In the genomic region with DNA sequence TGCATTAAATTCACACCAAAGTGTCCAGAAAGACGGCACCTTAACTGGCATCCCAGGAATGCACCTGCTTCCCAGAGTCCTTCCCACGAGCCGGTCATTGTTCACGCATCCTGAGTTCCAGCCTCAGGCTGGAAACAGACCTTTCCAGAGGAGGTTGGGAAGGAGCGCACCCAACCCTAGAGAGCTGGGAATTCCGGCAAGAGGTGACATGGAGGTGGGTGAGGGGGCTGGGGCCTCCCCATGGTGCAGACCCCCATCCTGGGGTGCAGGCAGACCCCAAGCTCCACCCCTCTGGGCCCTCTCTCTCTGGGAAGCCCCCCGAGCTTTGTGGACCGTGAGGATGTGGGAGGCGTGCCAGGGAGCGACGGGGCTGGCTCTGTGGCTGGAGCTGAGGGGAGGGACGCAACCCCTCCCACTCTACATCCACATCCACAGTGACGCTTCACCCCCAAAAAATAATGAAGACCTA, we compare ENCODE assay signal across 1 cellular context.
A peak's percentile ranks its signal among the peaks of the same experiment; 100 is the strongest.
TF ChIP-seq lines count a peak whose summit lies in the region.

No MANE protein-coding gene starts in this region.

TF ChIP-seq in HepG2, 621 proteins besides CTCF, POLR2A, EP300 and RAD21:
- TF ChIP-seq, protein P1, sequence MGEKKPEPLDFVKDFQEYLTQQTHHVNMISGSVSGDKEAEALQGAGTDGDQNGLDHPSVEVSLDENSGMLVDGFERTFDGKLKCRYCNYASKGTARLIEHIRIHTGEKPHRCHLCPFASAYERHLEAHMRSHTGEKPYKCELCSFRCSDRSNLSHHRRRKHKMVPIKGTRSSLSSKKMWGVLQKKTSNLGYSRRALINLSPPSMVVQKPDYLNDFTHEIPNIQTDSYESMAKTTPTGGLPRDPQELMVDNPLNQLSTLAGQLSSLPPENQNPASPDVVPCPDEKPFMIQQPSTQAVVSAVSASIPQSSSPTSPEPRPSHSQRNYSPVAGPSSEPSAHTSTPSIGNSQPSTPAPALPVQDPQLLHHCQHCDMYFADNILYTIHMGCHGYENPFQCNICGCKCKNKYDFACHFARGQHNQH (CRISPR knock-in tag; IDR thresholded peaks at IDR 0.05) = no peak
- peak; percentile 37; the same call in 1 of the 2 replicates for TF ChIP-seq ZNF768 (CRISPR knock-in tag; IDR thresholded peaks at IDR 0.05)
- TF ChIP-seq NBN (conservative IDR thresholded peaks at IDR 0.05) = no peak
- TF ChIP-seq NFE2L2 (IDR thresholded peaks at IDR 0.05; ENCODE audit: low read length) = no peak
- no peak for TF ChIP-seq KAT2B (IDR thresholded peaks at IDR 0.05; ENCODE audit: borderline replicate concordance, low read depth, low read length)
- no peak for TF ChIP-seq ARNT2 (CRISPR knock-in tag; IDR thresholded peaks at IDR 0.05; ENCODE audit: low read depth)
- no peak for TF ChIP-seq ZSCAN31 (CRISPR knock-in tag; IDR thresholded peaks at IDR 0.05; ENCODE audit: low read depth)
- TF ChIP-seq ZNF12 (CRISPR knock-in tag; IDR thresholded peaks at IDR 0.05) = no peak
- TF ChIP-seq TIGD3 (CRISPR knock-in tag; IDR thresholded peaks at IDR 0.05; ENCODE audit: borderline replicate concordance) = no peak
- TF ChIP-seq ZNF143 (CRISPR knock-in tag; IDR thresholded peaks at IDR 0.05) = no peak
- TF ChIP-seq FIP1L1 (IDR thresholded peaks at IDR 0.05; ENCODE audit: borderline replicate concordance, insufficient read depth, low read depth, low read length) = no peak
- no peak for TF ChIP-seq WIZ (CRISPR knock-in tag; IDR thresholded peaks at IDR 0.05)
- no peak for TF ChIP-seq ZNF556 (CRISPR knock-in tag; IDR thresholded peaks at IDR 0.05; ENCODE audit: borderline replicate concordance)
- TF ChIP-seq, protein P2, sequence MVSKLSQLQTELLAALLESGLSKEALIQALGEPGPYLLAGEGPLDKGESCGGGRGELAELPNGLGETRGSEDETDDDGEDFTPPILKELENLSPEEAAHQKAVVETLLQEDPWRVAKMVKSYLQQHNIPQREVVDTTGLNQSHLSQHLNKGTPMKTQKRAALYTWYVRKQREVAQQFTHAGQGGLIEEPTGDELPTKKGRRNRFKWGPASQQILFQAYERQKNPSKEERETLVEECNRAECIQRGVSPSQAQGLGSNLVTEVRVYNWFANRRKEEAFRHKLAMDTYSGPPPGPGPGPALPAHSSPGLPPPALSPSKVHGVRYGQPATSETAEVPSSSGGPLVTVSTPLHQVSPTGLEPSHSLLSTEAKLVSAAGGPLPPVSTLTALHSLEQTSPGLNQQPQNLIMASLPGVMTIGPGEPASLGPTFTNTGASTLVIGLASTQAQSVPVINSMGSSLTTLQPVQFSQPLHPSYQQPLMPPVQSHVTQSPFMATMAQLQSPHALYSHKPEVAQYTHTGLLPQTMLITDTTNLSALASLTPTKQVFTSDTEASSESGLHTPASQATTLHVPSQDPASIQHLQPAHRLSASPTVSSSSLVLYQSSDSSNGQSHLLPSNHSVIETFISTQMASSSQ (IDR thresholded peaks at IDR 0.05; ENCODE audit: low read depth) = no peak
- TF ChIP-seq, protein P2 (CRISPR knock-in tag; IDR thresholded peaks at IDR 0.05; ENCODE audit: borderline replicate concordance) = no peak
- 0 out of 2 replicates have a peak, but pooled peaks have one; percentile 16 for TF ChIP-seq BORCS8-MEF2B (CRISPR knock-in tag; IDR thresholded peaks at IDR 0.05)
- TF ChIP-seq, protein P3, sequence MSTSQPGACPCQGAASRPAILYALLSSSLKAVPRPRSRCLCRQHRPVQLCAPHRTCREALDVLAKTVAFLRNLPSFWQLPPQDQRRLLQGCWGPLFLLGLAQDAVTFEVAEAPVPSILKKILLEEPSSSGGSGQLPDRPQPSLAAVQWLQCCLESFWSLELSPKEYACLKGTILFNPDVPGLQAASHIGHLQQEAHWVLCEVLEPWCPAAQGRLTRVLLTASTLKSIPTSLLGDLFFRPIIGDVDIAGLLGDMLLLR (CRISPR knock-in tag; IDR thresholded peaks at IDR 0.05) = no peak
